ENCODE assay signal across 14 cellular contexts in the genomic region with DNA sequence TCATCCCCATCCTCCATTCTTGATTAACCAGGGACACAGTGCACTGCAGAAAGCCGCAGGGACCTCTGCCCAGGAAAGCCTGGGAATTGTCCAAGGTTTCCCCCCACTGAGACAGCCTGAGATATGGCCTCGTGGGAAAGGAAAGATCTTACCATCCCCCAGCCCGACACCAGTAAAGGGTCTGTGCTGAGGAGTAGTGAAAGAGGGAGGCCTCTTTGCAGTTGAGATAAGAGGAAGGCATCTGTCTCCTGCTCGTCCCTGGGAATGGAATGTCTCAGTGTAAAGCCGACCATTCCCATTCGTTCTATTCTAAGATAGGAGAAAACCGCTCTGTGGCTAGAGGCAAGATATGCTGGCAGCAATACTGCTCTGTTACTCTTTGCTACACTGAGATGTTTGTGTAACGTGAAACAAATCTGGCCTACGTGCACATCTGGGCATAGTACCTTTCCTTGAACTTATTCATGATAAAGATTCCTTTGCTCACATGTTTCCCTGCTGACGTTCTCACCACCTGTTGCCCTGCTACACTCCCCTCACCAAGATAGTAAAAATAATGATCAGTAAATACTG. TPM values are rescaled to one million over a fixed set of nuclear protein-coding genes. Genes with fewer than 3 reads are reported as not detected.
DNase-seq lines count a peak whose midpoint lies in the region; TF ChIP-seq lines count a peak whose summit lies in the region.
"Not testable (repeated sequence)": the region's sequence is repeated elsewhere in the genome, so short reads cannot be mapped to it uniquely, and the experiment has no call there.
"Had no signal": no experiment of that assay in that cellular context is flagged by ENCODE, and none has a peak within 500 bp of the region (broad histone marks: within the 10 kb centered on the region; RNA-seq: fewer than 3 reads in every experiment).

No MANE protein-coding gene starts in this region.

- not testable (repeated sequence) for H3K79me2 ChIP-seq in Karpas-422 (ENCODE audit: low read length)

- H3K27ac ChIP-seq in Karpas-422 (ENCODE audit: low read length) (peak overlapping the region; percentile 64), VCaP (peak overlapping the region; percentile 100), prostate gland (peak overlapping the region; percentile 87 to 93)
- H3K27ac ChIP-seq in liver (ENCODE audit: low read depth in 1 of 2, low read length in 2 of 2) = not testable (repeated sequence)

- intact Hi-C loops in prostate gland (cut with DNase I) = not testable (repeated sequence)

- H3K27me3 ChIP-seq in BE2C; Karpas-422 (ENCODE audit: low read length); liver (ENCODE audit: control insufficient read depth in 4 of 4, insufficient read depth in 4 of 4, low read length in 3 of 4); prostate gland (replicated peaks; ENCODE audit: insufficient read depth): not testable (repeated sequence)

- H3K9ac ChIP-seq in Karpas-422 (ENCODE audit: low read length) = peak overlapping the region; percentile 17; the same call in 1 of the 2 replicates
- H3K9ac ChIP-seq in liver (ENCODE audit: low read depth in 1 of 2, low read length in 2 of 2) = not testable (repeated sequence)

- TF ChIP-seq CTCF in BE2C (IDR thresholded peaks at IDR 0.05; ENCODE audit: low read depth, low read length); VCaP (conservative IDR thresholded peaks at IDR 0.05); fibroblast of pulmonary artery (IDR thresholded peaks at IDR 0.05; ENCODE audit: low read length, missing control alignments); liver (IDR thresholded peaks at IDR 0.05; ENCODE audit: low read depth, low read length, missing input control); prostate gland (IDR thresholded peaks at IDR 0.05): not testable (repeated sequence)

- TF ChIP-seq RAD21 in liver (IDR thresholded peaks at IDR 0.05) = not testable (repeated sequence)

- H3K9me2 ChIP-seq in Karpas-422 (replicated peaks; ENCODE audit: insufficient read depth, low read length) = not testable (repeated sequence)

- H3K4me2 ChIP-seq in Karpas-422 (ENCODE audit: low read depth, low read length, poor library complexity, severe bottlenecking) = peak overlapping the region; percentile 44

- WGBS in liver = 26% methylated on average over 10 of the region's 10 CpGs
- 4% methylated on average over 10 of the region's 10 CpGs for WGBS in prostate gland

- peaks cover 20% of the 10 kb centered on the region for H4K20me1 ChIP-seq in Karpas-422 (ENCODE audit: insufficient read depth, low read depth, low read length)

- H3K4me1 ChIP-seq in BE2C (peaks cover 43% of the 10 kb centered on the region), Karpas-422 (ENCODE audit: low read length) (peaks cover 69% of the 10 kb centered on the region), liver (ENCODE audit: control insufficient read depth in 4 of 4, insufficient read depth in 4 of 4, low read length in 3 of 4) (peaks cover 17 to 35% (median 31%) of the 10 kb centered on the region in 4 donors), prostate gland (replicated peaks) (peaks cover 21% of the 10 kb centered on the region)

- H3K36me3 ChIP-seq in BE2C; Karpas-422 (ENCODE audit: insufficient read depth, low read length); liver (ENCODE audit: control insufficient read depth in 4 of 4, insufficient read depth in 3 of 4, low read depth in 1 of 4, low read length in 3 of 4); prostate gland: not testable (repeated sequence)

- not testable (repeated sequence) for H3K4me3 ChIP-seq in BE2C (ENCODE audit: low read depth, low read length); Karpas-422 (ENCODE audit: low read length); fibroblast of pulmonary artery (replicated peaks; ENCODE audit: low read depth, low read length); liver (ENCODE audit: low read depth in 1 of 3, low read length in 3 of 3); prostate gland

- not testable (repeated sequence) for H2AFZ ChIP-seq in Karpas-422 (ENCODE audit: low read length)

- not testable (repeated sequence) for TF ChIP-seq POLR2A in prostate gland (IDR thresholded peaks at IDR 0.05)

- not testable (repeated sequence) for H3K9me3 ChIP-seq in BE2C; Karpas-422 (ENCODE audit: low read length); liver (ENCODE audit: control insufficient read depth in 4 of 4, low read length in 3 of 4); prostate gland

- peak; percentile 67 for DNase-seq in BE2C
- not testable (repeated sequence) for DNase-seq in Karpas-422
- peak; percentile 76 for DNase-seq in fibroblast of pulmonary artery (ENCODE audit: low read depth)
- DNase-seq in prostate gland (ENCODE audit: low spot score) = peak; percentile 58

TF ChIP-seq in liver, 16 proteins besides CTCF, POLR2A, EP300 and RAD21:
- peak; percentile 61 for TF ChIP-seq NR2F2 (IDR thresholded peaks at IDR 0.05)
- peak; percentile 57 for TF ChIP-seq SP1 (IDR thresholded peaks at IDR 0.05)
- TF ChIP-seq RXRA (IDR thresholded peaks at IDR 0.05) = peak in 1 of 2 donors; percentile 24
TF ChIP-seq in liver: peak in this region for 3; not testable (repeated sequence) for 13.

RNA-seq across cellular contexts. Expression of a gene that starts 0.7 kb away (rescaled TPM):
- 10.7 TPM for polyA plus RNA-seq in BE2C (2012; ENCODE audit: insufficient read depth, insufficient read length, low read depth)
- total RNA-seq in Karpas-422 (2014; rRNA removed; shearing (Covaris generic); ENCODE audit: low replicate concordance) = 1.6 TPM in 1 of 2 replicates, not detected in the other
- total RNA-seq in liver (1 to 10 TPM in 1 of 2 donors, under 1 TPM in 1; 0.75 to 1.8 TPM), prostate gland (10 to 100 TPM in 1 of 2 donors, 1 to 10 TPM in 1; 9.5 to 45.0 TPM)
- polyA plus RNA-seq in liver = 1 to 10 TPM in 1 of 2 donors, under 1 TPM in 1; 0.20 to 1.3 TPM

RNA-seq across cellular contexts. Expression of a gene that starts 5.7 kb away (rescaled TPM):
- 159 TPM for polyA plus RNA-seq in BE2C (2012; ENCODE audit: insufficient read depth, insufficient read length, low read depth)
- 20.5 and 61.8 TPM in 2 replicates for total RNA-seq in Karpas-422 (2014; rRNA removed; shearing (Covaris generic); ENCODE audit: low replicate concordance)
- total RNA-seq in liver (10 to 100 TPM; 32.2 to 58.9 TPM), prostate gland (100 to 1,000 TPM; 181 to 335 TPM)
- 10 to 100 TPM; 73.6 to 74.7 TPM for polyA plus RNA-seq in liver

RNA-seq across cellular contexts. Expression of a gene that starts 10.9 kb away (rescaled TPM):
- 164 TPM for polyA plus RNA-seq in BE2C (2012; ENCODE audit: insufficient read depth, insufficient read length, low read depth)
- total RNA-seq in Karpas-422 (2014; rRNA removed; shearing (Covaris generic); ENCODE audit: low replicate concordance) = 43.1 and 78.1 TPM in 2 replicates
- total RNA-seq in liver (10 to 100 TPM; 12.6 to 32.6 TPM), prostate gland (100 to 1,000 TPM in 1 of 2 donors, 10 to 100 TPM in 1; 76.6 to 124 TPM)
- polyA plus RNA-seq in liver = 1 to 10 TPM; 3.6 to 8.7 TPM

RNA-seq across cellular contexts. Expression of a gene that starts 32.5 kb away (rescaled TPM):
- not detected for polyA plus RNA-seq in BE2C (2012; ENCODE audit: insufficient read depth, insufficient read length, low read depth)
- not detected in 2 replicates for total RNA-seq in Karpas-422 (2014; rRNA removed; shearing (Covaris generic); ENCODE audit: low replicate concordance)
- total RNA-seq in liver = not detected
- polyA plus RNA-seq in liver = not detected
- total RNA-seq in prostate gland = under 1 TPM in 1 of 2 donors, not detected in 1; 0.40 TPM
- total RNA-seq: activated naive CD8-positive, alpha-beta T cell treated with anti-CD3 and anti-CD28 coated beads for 36 hours; activated T-helper 1 cell treated with anti-CD3 and anti-CD28 coated beads, Interleukin-12 subunit alpha, Interleukin-12 subunit beta, Interleukin-2, Interleukin-4 antibody, amounts not matched to agents 30 ng/mL and 10 ng/mL and 1 ng/mL, durations not matched to agents 14 hours and 24 hours and 36 hours; CD4-positive, alpha-beta memory T cell; esophagus muscularis mucosa; lung microvascular endothelial cell; natural killer cell treated with Interleukin-12 subunit alpha and Interleukin-12 subunit beta and Interleukin-15 and Interleukin-18, amount 100 ng/mL, for 72 hours; temporal lobe had no signal
- polyA plus RNA-seq: CD4-positive, alpha-beta memory T cell had no signal

RNA-seq across cellular contexts. Expression of a gene that starts 38.8 kb away (rescaled TPM):
- not detected for polyA plus RNA-seq in BE2C (2012; ENCODE audit: insufficient read depth, insufficient read length, low read depth)
- total RNA-seq in Karpas-422 (2014; rRNA removed; shearing (Covaris generic); ENCODE audit: low replicate concordance) = not detected in 2 replicates
- total RNA-seq in liver = not detected
- not detected for polyA plus RNA-seq in liver
- not detected for total RNA-seq in prostate gland
- total RNA-seq: activated naive CD8-positive, alpha-beta T cell treated with anti-CD3 and anti-CD28 coated beads for 36 hours; activated T-helper 1 cell treated with anti-CD3 and anti-CD28 coated beads, Interleukin-12 subunit alpha, Interleukin-12 subunit beta, Interleukin-2, Interleukin-4 antibody, amounts not matched to agents 30 ng/mL and 10 ng/mL and 1 ng/mL, durations not matched to agents 14 hours and 24 hours and 36 hours; CD4-positive, alpha-beta memory T cell; esophagus muscularis mucosa; lung microvascular endothelial cell; natural killer cell treated with Interleukin-12 subunit alpha and Interleukin-12 subunit beta and Interleukin-15 and Interleukin-18, amount 100 ng/mL, for 72 hours; temporal lobe had no signal
- polyA plus RNA-seq: A549 had no signal
